8 cellular contexts compared by ENCODE assay signal in genomic region chr12:15584366-15585041, GRCh38.
DNase-seq lines count a peak whose midpoint lies in the region; ATAC-seq lines count a peak whose summit lies in the region.

No MANE protein-coding gene starts in this region.

- peaks cover 9 to 17% of the 10 kb centered on the region in 2 donors for H3K36me3 Mint-ChIP-seq in CD4-positive, alpha-beta memory T cell
- peaks cover 29% of the 10 kb centered on the region for H3K36me3 Mint-ChIP-seq in activated CD4-positive, alpha-beta T cell treated with anti-CD3 and anti-CD28 coated beads, Interleukin-2, amount 10 ng/mL, durations not matched to agents 24 days and 14 days (ENCODE audit: low read depth)

- H3K4me3 ChIP-seq in CD4-positive, alpha-beta memory T cell (ENCODE audit: low read length in 2 of 2) = no peak overlapping the region
- no peak overlapping the region for H3K4me3 ChIP-seq in skeletal muscle satellite cell (ENCODE audit: low read length)

- no peaks in the 10 kb centered on the region for H3K9me3 Mint-ChIP-seq in CD4-positive, alpha-beta memory T cell
- H3K9me3 Mint-ChIP-seq in activated CD4-positive, alpha-beta T cell treated with anti-CD3 and anti-CD28 coated beads, Interleukin-2, amount 10 ng/mL, durations not matched to agents 24 days and 14 days = no peaks in the 10 kb centered on the region

- no peaks in the 10 kb centered on the region for H3K9me3 ChIP-seq in CD4-positive, alpha-beta memory T cell (ENCODE audit: control insufficient read depth in 1 of 2, low read length in 2 of 2)
- H3K9me3 ChIP-seq in skeletal muscle satellite cell (replicated peaks; ENCODE audit: low read length) = no peaks in the 10 kb centered on the region

- no peaks in the 10 kb centered on the region for H3K27me3 ChIP-seq in CD4-positive, alpha-beta memory T cell (ENCODE audit: insufficient read depth, low read length)
- H3K27me3 ChIP-seq in skeletal muscle satellite cell (ENCODE audit: control insufficient read depth, insufficient read depth, low read length) = no peaks in the 10 kb centered on the region

- no peak overlapping the region for H3K27ac Mint-ChIP-seq in CD4-positive, alpha-beta memory T cell
- H3K27ac Mint-ChIP-seq in activated CD4-positive, alpha-beta T cell treated with anti-CD3 and anti-CD28 coated beads, Interleukin-2, amount 10 ng/mL, durations not matched to agents 24 days and 14 days = no peak overlapping the region

- H3K36me3 ChIP-seq in CD4-positive, alpha-beta memory T cell (ENCODE audit: insufficient read depth, low read length) = no peaks in the 10 kb centered on the region
- no peaks in the 10 kb centered on the region for H3K36me3 ChIP-seq in skeletal muscle satellite cell (ENCODE audit: insufficient read depth, low read length)

- no peak overlapping the region for H3K4me3 Mint-ChIP-seq in CD4-positive, alpha-beta memory T cell
- H3K4me3 Mint-ChIP-seq in activated CD4-positive, alpha-beta T cell treated with anti-CD3 and anti-CD28 coated beads, Interleukin-2, amount 10 ng/mL, durations not matched to agents 24 days and 14 days = no peak overlapping the region

- H3K27me3 Mint-ChIP-seq in CD4-positive, alpha-beta memory T cell = no peaks in the 10 kb centered on the region
- no peaks in the 10 kb centered on the region for H3K27me3 Mint-ChIP-seq in activated CD4-positive, alpha-beta T cell treated with anti-CD3 and anti-CD28 coated beads, Interleukin-2, amount 10 ng/mL, durations not matched to agents 24 days and 14 days

- POLR2A ChIA-PET in CD4-positive, alpha-beta memory T cell (lab: Charles Lee; ENCODE audit: partially characterized antibody) = interaction anchor here (0.5 to 10.6 kb wide), 5 partner anchors 14 to 302 kb away, joined by 3 to 78 read pairs (median 3); no protein-coding TSS in a partner anchor

- peak in 4 of 5 donors; percentile 47 to 51 (median 49) for DNase-seq in CD4-positive, alpha-beta memory T cell
- DNase-seq in NCI-H1092 (lab: John Stamatoyannopoulos, UW) (peak; percentile 9), glomerular visceral epithelial cell (ENCODE audit: extremely low spot score) (peak; percentile 41)
- peak; percentile 79 for DNase-seq in activated CD4-positive, alpha-beta T cell treated with anti-CD3 and anti-CD28 coated beads, Interleukin-2, amount 10 ng/mL, durations not matched to agents 24 days and 14 days

- no peak overlapping the region for H3K4me2 ChIP-seq in skeletal muscle satellite cell (ENCODE audit: low read length)

- H3K4me1 Mint-ChIP-seq in CD4-positive, alpha-beta memory T cell = peaks cover 0 to 7% (median 4%) of the 10 kb centered on the region in 4 donors
- H3K4me1 Mint-ChIP-seq in activated CD4-positive, alpha-beta T cell treated with anti-CD3 and anti-CD28 coated beads, Interleukin-2, amount 10 ng/mL, durations not matched to agents 24 days and 14 days = peaks cover 13% of the 10 kb centered on the region

- no peaks in the 10 kb centered on the region for H3K4me1 ChIP-seq in CD4-positive, alpha-beta memory T cell (ENCODE audit: insufficient read depth, low read length)
- peaks cover 17% of the 10 kb centered on the region for H3K4me1 ChIP-seq in skeletal muscle satellite cell (ENCODE audit: control insufficient read depth, insufficient read depth, low read length)

- intact Hi-C loops in CD4-positive, alpha-beta memory T cell (cut with micrococcal nuclease) = loop anchor here (1.0 to 5.0 kb wide), 3 partner anchors 13 to 432 kb away; no protein-coding TSS in a partner anchor
- intact Hi-C loops in activated CD4-positive, alpha-beta T cell treated with anti-CD3 and anti-CD28 coated beads, Interleukin-2, amount 10 ng/mL, durations not matched to agents 24 days and 14 days (cut with micrococcal nuclease) = loop anchor here (1.0 to 5.0 kb wide), 3 partner anchors 52 to 357 kb away; no protein-coding TSS in a partner anchor

- no peak overlapping the region for H3K27ac ChIP-seq in CD4-positive, alpha-beta memory T cell (ENCODE audit: low read depth, low read length)

- ATAC-seq in GM18867 (IDR thresholded peaks at IDR 0.05; ENCODE audit: unreplicated experiment) = peak; percentile 71
- ATAC-seq in GM21423 (IDR thresholded peaks at IDR 0.05; ENCODE audit: unreplicated experiment) = no peak
- ATAC-seq in GM21381 (IDR thresholded peaks at IDR 0.05; ENCODE audit: unreplicated experiment) = no peak

- CTCF ChIA-PET in CD4-positive, alpha-beta memory T cell (lab: Charles Lee; ENCODE audit: partially characterized antibody) = interaction anchor here (0.7 to 12.3 kb wide), 32 partner anchors 9 to 865 kb away, joined by 3 to 394 read pairs (median 7); no protein-coding TSS in a partner anchor

- H3K9ac ChIP-seq in skeletal muscle satellite cell (ENCODE audit: low read depth, low read length) = peak overlapping the region; percentile 21

Comparison
In these comparisons a context has a peak if more than half of its experiments do, and no peak if none do; other contexts are left out.
1. DNase-seq: peak in every context shown above with its lines; median percentile 79 in activated CD4-positive, alpha-beta T cell treated with anti-CD3 and anti-CD28 coated beads, Interleukin-2, amount 10 ng/mL, durations not matched to agents 24 days and 14 days; 49 in CD4-positive, alpha-beta memory T cell; 41 in glomerular visceral epithelial cell; 9 in NCI-H1092.